ENCODE assay signal across 13 cellular contexts in genomic region chr18:59547691-59548182, GRCh38.
DNase-seq lines count a peak whose midpoint lies in the region; ATAC-seq and TF ChIP-seq lines count a peak whose summit lies in the region.
"Had no signal": no experiment of that assay in that cellular context is flagged by ENCODE, and none has a peak within 500 bp of the region (broad histone marks: within the 10 kb centered on the region; RNA-seq: fewer than 3 reads in every experiment).

No MANE protein-coding gene starts in this region.

- no peaks in the 10 kb centered on the region; the same call in 1 of the 2 replicates for H3F3A ChIP-seq in GM23248 (ENCODE audit: insufficient read depth)

- WGBS in GM23248 (ENCODE audit: low coverage in 1 of 2, low lambda C conversion rate in 2 of 2, missing lambda C conversion rate in 2 of 2), 2 experiments, result 30 to 31% methylated on average over 10 of the region's 10 CpGs

- H3K4me1 ChIP-seq in ACC112 (ENCODE audit: control insufficient read depth, insufficient read depth, low read length, unreplicated experiment) (peaks cover 30% of the 10 kb centered on the region), GM23248 (ENCODE audit: insufficient read depth) (peaks cover 9% of the 10 kb centered on the region; the same call in 1 of the 2 replicates)
- H3K4me1 ChIP-seq: spleen had no signal

- H3K4me3 ChIP-seq in ACC112 (ENCODE audit: low read depth, low read length), result peak overlapping the region; percentile 41
- peak overlapping the region; percentile 27; the same call in 1 of the 2 replicates for H3K4me3 ChIP-seq in GM23248
- H3K4me3 ChIP-seq: dorsolateral prefrontal cortex, spleen had no signal

- H3K27ac ChIP-seq in ACC112 (ENCODE audit: low read depth, low read length) (peak overlapping the region; percentile 26; the same call in 1 of the 2 replicates), GM23248 (no peak overlapping the region)
- H3K27ac ChIP-seq: dorsolateral prefrontal cortex, spleen had no signal

- no peaks in the 10 kb centered on the region for H3K9me3 ChIP-seq in GM23248 (ENCODE audit: low read depth)
- H3K9me3 ChIP-seq: SK-N-SH had no signal

- peak overlapping the region; percentile 21 for H3K4me2 ChIP-seq in GM23248 (ENCODE audit: unreplicated experiment)
- H3K4me2 ChIP-seq: SK-N-SH had no signal

- H4K20me1 ChIP-seq in GM23248 (ENCODE audit: insufficient read depth), result no peaks in the 10 kb centered on the region; the same call in 1 of the 2 replicates

- no peaks in the 10 kb centered on the region for H3K9me2 ChIP-seq in GM23248 (ENCODE audit: insufficient read depth)
- H3K9me2 ChIP-seq: SK-N-SH had no signal

- DNase-seq in GM23248, result peak; percentile 81
- DNase-seq in astrocyte of the hippocampus (ENCODE audit: low read depth, low spot score), result peak; percentile 42
- DNase-seq in iris pigment epithelial cell (ENCODE audit: low read depth), result peak; percentile 98
- no peak for DNase-seq in NOMO-1 treated with DMSO at 0.1 percent for 48 hours (lab: John Stamatoyannopoulos, UW; ENCODE audit: unreplicated experiment)
- no peak for DNase-seq in NCI-H446 (lab: John Stamatoyannopoulos, UW)
- DNase-seq: dorsolateral prefrontal cortex, left colon, NCI-H1105, SK-N-SH, spleen had no signal

- no peak for ATAC-seq in GM21360 (IDR thresholded peaks at IDR 0.05; ENCODE audit: unreplicated experiment)
- no peak; the same call in 1 of the 3 replicates for ATAC-seq in SK-N-SH treated with all-trans-retinoic acid at 6 μM for 48 hours
- ATAC-seq: left colon had no signal

- in situ Hi-C loops in GM23248 (cut with MboI), result no loop called here

- no peak overlapping the region for H2AFZ ChIP-seq in ACC112 (ENCODE audit: low read length, unreplicated experiment)
- no peak overlapping the region for H2AFZ ChIP-seq in GM23248

- H3K9ac ChIP-seq in GM23248, result no peak overlapping the region
- H3K9ac ChIP-seq: SK-N-SH had no signal

- H3K36me3 ChIP-seq in ACC112 (ENCODE audit: insufficient read depth, low read length) (no peaks in the 10 kb centered on the region), GM23248 (ENCODE audit: low read depth) (no peaks in the 10 kb centered on the region)
- H3K36me3 ChIP-seq: spleen had no signal

- H3K27me3 ChIP-seq in ACC112 (ENCODE audit: insufficient read depth, low read length), result no peaks in the 10 kb centered on the region
- no peaks in the 10 kb centered on the region for H3K27me3 ChIP-seq in GM23248 (replicated peaks; ENCODE audit: insufficient read depth)
- H3K27me3 ChIP-seq: spleen had no signal

- H3K79me2 ChIP-seq in ACC112 (ENCODE audit: control insufficient read depth, insufficient read depth, low read length, unreplicated experiment) (peaks cover 71% of the 10 kb centered on the region), GM23248 (ENCODE audit: insufficient read depth) (no peaks in the 10 kb centered on the region)

TF ChIP-seq in SK-N-SH treated with all-trans-retinoic acid at 6 μM for 48 hours, 23 proteins besides CTCF, POLR2A, EP300 and RAD21:
- no peak for TF ChIP-seq BACH2 (CRISPR knock-in tag; IDR thresholded peaks at IDR 0.05; ENCODE audit: borderline replicate concordance)
- TF ChIP-seq ZFP30 (CRISPR knock-in tag; IDR thresholded peaks at IDR 0.05), result no peak
- no peak for TF ChIP-seq ZNF70 (CRISPR knock-in tag; IDR thresholded peaks at IDR 0.05)
- no peak for TF ChIP-seq ARNTL (CRISPR knock-in tag; IDR thresholded peaks at IDR 0.05; ENCODE audit: borderline replicate concordance, low read depth)
- TF ChIP-seq CSDC2 (CRISPR knock-in tag; IDR thresholded peaks at IDR 0.05), result no peak
- no peak for TF ChIP-seq CREB5 (CRISPR knock-in tag; IDR thresholded peaks at IDR 0.05; ENCODE audit: low read depth)
- no peak for TF ChIP-seq TSHZ2 (CRISPR knock-in tag; IDR thresholded peaks at IDR 0.05)
- TF ChIP-seq OSR1 (CRISPR knock-in tag; IDR thresholded peaks at IDR 0.05), result no peak
- TF ChIP-seq POU6F1 (CRISPR knock-in tag; IDR thresholded peaks at IDR 0.05; ENCODE audit: borderline replicate concordance, low read depth), result no peak
- TF ChIP-seq GLIS3 (CRISPR knock-in tag; IDR thresholded peaks at IDR 0.05), result no peak
- TF ChIP-seq RARB (CRISPR knock-in tag; IDR thresholded peaks at IDR 0.05), result no peak
- no peak for TF ChIP-seq ZNF8 (CRISPR knock-in tag; IDR thresholded peaks at IDR 0.05)
- TF ChIP-seq ZNF565 (CRISPR knock-in tag; conservative IDR thresholded peaks at IDR 0.05; ENCODE audit: low read depth), result no peak
- TF ChIP-seq ISL1 (CRISPR knock-in tag; IDR thresholded peaks at IDR 0.05), result no peak
- no peak for TF ChIP-seq SNAI2 (CRISPR knock-in tag; IDR thresholded peaks at IDR 0.05)
- no peak for TF ChIP-seq CSRNP3 (CRISPR knock-in tag; IDR thresholded peaks at IDR 0.05)

Comparison
In these comparisons a context has a peak if more than half of its experiments do, and no peak if none do; other contexts are left out.
1. DNase-seq: peak in GM23248 (single experiment), astrocyte of the hippocampus (single experiment) and iris pigment epithelial cell (single experiment); none in NOMO-1 treated with DMSO at 0.1 percent for 48 hours (single experiment) and NCI-H446 (0 of 2).